In the genomic region with DNA sequence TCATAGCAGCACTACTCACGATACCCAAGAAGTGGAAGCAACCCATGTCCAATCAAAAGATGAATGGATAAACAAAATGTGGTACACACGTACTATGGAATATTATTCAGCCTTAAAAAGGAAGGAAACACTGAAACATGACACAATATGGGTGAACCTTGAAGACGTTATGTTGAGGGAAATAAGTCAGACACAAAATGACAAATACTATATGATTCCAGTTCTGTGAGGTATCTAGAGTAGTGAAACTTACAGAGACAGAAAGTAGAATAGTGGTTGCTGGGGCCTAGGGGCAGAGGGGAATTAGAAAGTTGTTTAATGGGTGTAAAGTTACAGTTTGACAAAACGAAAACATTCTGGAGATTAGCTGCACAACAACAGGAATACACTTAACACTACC, we compare ENCODE assay signal across 10 cellular contexts. TPM values are rescaled to one million over a fixed set of nuclear protein-coding genes. Genes with fewer than 3 reads are reported as not detected.
DNase-seq lines count a peak whose midpoint lies in the region; ATAC-seq and TF ChIP-seq lines count a peak whose summit lies in the region.
"Had no signal": no experiment of that assay in that cellular context is flagged by ENCODE, and none has a peak within 500 bp of the region (broad histone marks: within the 10 kb centered on the region; RNA-seq: fewer than 3 reads in every experiment).

No MANE protein-coding gene starts in this region.

- no peak overlapping the region for H3K4me2 ChIP-seq in PC-3 (ENCODE audit: low read length)

- peaks cover 12% of the 10 kb centered on the region for H3K36me3 Mint-ChIP-seq in activated CD8-positive, alpha-beta T cell treated with anti-CD3 and anti-CD28 coated beads for 36 hours (ENCODE audit: low read depth)
- H3K36me3 Mint-ChIP-seq in activated CD8-positive, alpha-beta T cell treated with anti-CD3 and anti-CD28 coated beads, Interleukin-2, amount 10 ng/mL, durations not matched to agents 7 days and 5 days (ENCODE audit: low read depth): peaks cover 12% of the 10 kb centered on the region
- no peaks in the 10 kb centered on the region for H3K36me3 Mint-ChIP-seq in neural crest cell (ENCODE audit: low read depth)

- no peaks in the 10 kb centered on the region for H3K9me2 ChIP-seq in PC-3 (replicated peaks; ENCODE audit: low read length)

- intact Hi-C loops in activated CD8-positive, alpha-beta T cell treated with anti-CD3 and anti-CD28 coated beads for 36 hours (cut with micrococcal nuclease): no loop called here
- intact Hi-C loops in head of caudate nucleus (cut with DNase I): no loop called here
- intact Hi-C loops in PC-3 (cut with micrococcal nuclease): no loop called here

- POLR2A ChIA-PET in activated CD8-positive, alpha-beta T cell treated with anti-CD3 and anti-CD28 coated beads for 36 hours (lab: Charles Lee): interaction anchor here (1.3 kb wide), 1 partner anchor 21 kb away, joined by 3 read pairs; no protein-coding TSS in a partner anchor
- POLR2A ChIA-PET in activated CD8-positive, alpha-beta T cell treated with anti-CD3 and anti-CD28 coated beads, Interleukin-2, amount 10 ng/mL, durations not matched to agents 7 days and 5 days (lab: Charles Lee): no interaction called here
- POLR2A ChIA-PET in PC-3 (lab: Charles Lee; ENCODE audit: unreplicated experiment): no interaction called here

- peak; percentile 12 for DNase-seq in activated CD8-positive, alpha-beta T cell treated with anti-CD3 and anti-CD28 coated beads for 36 hours
- DNase-seq in activated CD8-positive, alpha-beta T cell treated with anti-CD3 and anti-CD28 coated beads, Interleukin-2, amount 10 ng/mL, durations not matched to agents 7 days and 5 days: no peak
- DNase-seq in neural crest cell (ENCODE audit: low read depth, low spot score): no peak
- DNase-seq in head of caudate nucleus: no peak
- DNase-seq in PC-3: no peak
- DNase-seq: caudate nucleus, KG1 had no signal

- H3K27ac Mint-ChIP-seq in activated CD8-positive, alpha-beta T cell treated with anti-CD3 and anti-CD28 coated beads for 36 hours: peak overlapping the region; percentile 75
- no peak overlapping the region for H3K27ac Mint-ChIP-seq in activated CD8-positive, alpha-beta T cell treated with anti-CD3 and anti-CD28 coated beads, Interleukin-2, amount 10 ng/mL, durations not matched to agents 7 days and 5 days
- peak overlapping the region; percentile 77 for H3K27ac Mint-ChIP-seq in neural crest cell (ENCODE audit: unreplicated experiment)

- CTCF ChIA-PET in activated CD8-positive, alpha-beta T cell treated with anti-CD3 and anti-CD28 coated beads for 36 hours (lab: Charles Lee): interaction anchor here (2.8 kb wide), 1 partner anchor 48 kb away, joined by 15 read pairs; no protein-coding TSS in a partner anchor
- CTCF ChIA-PET in activated CD8-positive, alpha-beta T cell treated with anti-CD3 and anti-CD28 coated beads, Interleukin-2, amount 10 ng/mL, durations not matched to agents 7 days and 5 days (lab: Charles Lee): no interaction called here
- CTCF ChIA-PET in PC-3 (lab: Charles Lee): no interaction called here

- H3K36me3 ChIP-seq in PC-3 (ENCODE audit: low read depth, low read length): no peaks in the 10 kb centered on the region

- no peak overlapping the region for H2AFZ ChIP-seq in PC-3 (ENCODE audit: low read length)

- TF ChIP-seq CTCF in activated CD8-positive, alpha-beta T cell treated with anti-CD3 and anti-CD28 coated beads for 36 hours (IDR thresholded peaks at IDR 0.05): no peak
- no peak for TF ChIP-seq CTCF in neural crest cell (conservative IDR thresholded peaks at IDR 0.05)
- TF ChIP-seq CTCF in PC-3 (conservative IDR thresholded peaks at IDR 0.05; ENCODE audit: low read depth, low read length): no peak

- BruUV-seq in PC-3 (replicated peaks; lab: Mats Ljungman, UMichigan): no TSS peak

- ATAC-seq in activated CD8-positive, alpha-beta T cell treated with anti-CD3 and anti-CD28 coated beads for 36 hours: peak; percentile 84
- ATAC-seq in activated CD8-positive, alpha-beta T cell treated with anti-CD3 and anti-CD28 coated beads, Interleukin-2, amount 10 ng/mL, durations not matched to agents 7 days and 5 days: no peak
- ATAC-seq in GM21737 (IDR thresholded peaks at IDR 0.05; ENCODE audit: unreplicated experiment) (peak; percentile 86), HG03442 (IDR thresholded peaks at IDR 0.05; ENCODE audit: unreplicated experiment) (peak; percentile 91), GM19023 (IDR thresholded peaks at IDR 0.05; ENCODE audit: unreplicated experiment) (no peak), PC-3 (no peak)

- peaks cover 64% of the 10 kb centered on the region for H3K4me1 Mint-ChIP-seq in activated CD8-positive, alpha-beta T cell treated with anti-CD3 and anti-CD28 coated beads for 36 hours (ENCODE audit: low read depth)
- peaks cover 11% of the 10 kb centered on the region for H3K4me1 Mint-ChIP-seq in activated CD8-positive, alpha-beta T cell treated with anti-CD3 and anti-CD28 coated beads, Interleukin-2, amount 10 ng/mL, durations not matched to agents 7 days and 5 days (ENCODE audit: low read depth)
- peaks cover 45% of the 10 kb centered on the region for H3K4me1 Mint-ChIP-seq in neural crest cell

- no peak overlapping the region for H3K27ac ChIP-seq in PC-3 (ENCODE audit: low read length)

- no peaks in the 10 kb centered on the region for H3K4me1 ChIP-seq in PC-3 (ENCODE audit: insufficient read depth, low read length)

- H3K9me3 ChIP-seq in PC-3 (ENCODE audit: low read length): no peaks in the 10 kb centered on the region

- H4K20me1 ChIP-seq in PC-3 (ENCODE audit: low read length): peaks cover 49% of the 10 kb centered on the region

- no peaks in the 10 kb centered on the region for H3K27me3 Mint-ChIP-seq in activated CD8-positive, alpha-beta T cell treated with anti-CD3 and anti-CD28 coated beads for 36 hours
- H3K27me3 Mint-ChIP-seq in activated CD8-positive, alpha-beta T cell treated with anti-CD3 and anti-CD28 coated beads, Interleukin-2, amount 10 ng/mL, durations not matched to agents 7 days and 5 days (ENCODE audit: low read depth): no peaks in the 10 kb centered on the region
- H3K27me3 Mint-ChIP-seq in neural crest cell (ENCODE audit: low read depth): no peaks in the 10 kb centered on the region

- H3K9ac ChIP-seq in PC-3 (ENCODE audit: low read length): no peak overlapping the region

- H3K27me3 ChIP-seq in PC-3 (ENCODE audit: low read length): no peaks in the 10 kb centered on the region

- no peaks in the 10 kb centered on the region for H3F3A ChIP-seq in PC-3 (ENCODE audit: low read length, unreplicated experiment)

- H3K79me2 ChIP-seq in PC-3 (ENCODE audit: low read length): peaks cover 99% of the 10 kb centered on the region

- H3K4me3 Mint-ChIP-seq in activated CD8-positive, alpha-beta T cell treated with anti-CD3 and anti-CD28 coated beads for 36 hours: no peak overlapping the region
- H3K4me3 Mint-ChIP-seq in activated CD8-positive, alpha-beta T cell treated with anti-CD3 and anti-CD28 coated beads, Interleukin-2, amount 10 ng/mL, durations not matched to agents 7 days and 5 days: no peak overlapping the region
- no peak overlapping the region for H3K4me3 Mint-ChIP-seq in neural crest cell

- H3K4me3 ChIP-seq in PC-3 (ENCODE audit: low read length): no peak overlapping the region

- H3K9me3 Mint-ChIP-seq in activated CD8-positive, alpha-beta T cell treated with anti-CD3 and anti-CD28 coated beads for 36 hours: no peaks in the 10 kb centered on the region
- no peaks in the 10 kb centered on the region for H3K9me3 Mint-ChIP-seq in activated CD8-positive, alpha-beta T cell treated with anti-CD3 and anti-CD28 coated beads, Interleukin-2, amount 10 ng/mL, durations not matched to agents 7 days and 5 days (ENCODE audit: insufficient read depth)
- no peaks in the 10 kb centered on the region for H3K9me3 Mint-ChIP-seq in neural crest cell

RNA-seq across cellular contexts. Expression of a gene that starts 24.7 kb away (rescaled TPM):
- total RNA-seq in activated CD8-positive, alpha-beta T cell treated with anti-CD3 and anti-CD28 coated beads for 36 hours: 10 to 100 TPM; 53.9 to 56.0 TPM
- total RNA-seq in activated CD8-positive, alpha-beta T cell treated with anti-CD3 and anti-CD28 coated beads, Interleukin-2, amount 10 ng/mL, durations not matched to agents 7 days and 5 days: 10 to 100 TPM; 89.1 to 96.3 TPM
- 65.5 and 70.6 TPM in 2 replicates for total RNA-seq in neural crest cell
- total RNA-seq in PC-3 (2014; rRNA removed): 10.1 and 17.6 TPM in 2 replicates

Comparison
In these comparisons a context has a peak if more than half of its experiments do, and no peak if none do; other contexts are left out.
1. ATAC-seq: peak in activated CD8-positive, alpha-beta T cell treated with anti-CD3 and anti-CD28 coated beads for 36 hours (single experiment), GM21737 (single experiment) and HG03442 (single experiment); none in activated CD8-positive, alpha-beta T cell treated with anti-CD3 and anti-CD28 coated beads, Interleukin-2, amount 10 ng/mL, durations not matched to agents 7 days and 5 days (single experiment), GM19023 (single experiment) and PC-3 (single experiment).